In the genomic region with DNA sequence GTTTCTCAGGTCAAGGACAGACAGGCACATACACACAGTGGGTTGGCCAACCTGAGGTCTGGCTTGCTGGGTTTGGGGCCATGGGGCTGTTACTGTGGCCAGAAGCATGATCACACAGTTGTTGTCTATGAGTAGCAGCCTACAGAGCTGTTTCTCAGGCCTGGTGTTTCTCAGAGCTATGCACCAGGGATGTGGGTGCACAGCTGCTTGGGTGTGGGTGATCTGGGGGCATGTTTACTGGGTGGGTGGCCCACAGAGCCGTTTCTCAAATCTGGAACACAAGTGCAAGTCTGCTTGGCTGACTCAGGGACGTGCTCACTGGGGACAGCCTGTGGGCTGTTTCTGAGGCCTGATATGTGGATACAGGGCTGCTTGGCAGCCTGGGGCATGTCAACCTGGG, we compare ENCODE assay signal across 32 cellular contexts. TPM values are rescaled to one million over a fixed set of nuclear protein-coding genes. Genes with fewer than 3 reads are reported as not detected.
"Had no signal": no experiment of that assay in that cellular context is flagged by ENCODE, and none has a peak within 500 bp of the region (broad histone marks: within the 10 kb centered on the region; RNA-seq: fewer than 3 reads in every experiment).

No MANE protein-coding gene starts in this region.

- ATAC-seq: foreskin keratinocyte; gastroesophageal sphincter; heart left ventricle; left lobe of liver; mucosa of descending colon; naive thymus-derived CD8-positive, alpha-beta T cell; psoas muscle; right cardiac atrium had no signal

- H3K9me3 ChIP-seq: esophagus muscularis mucosa, gastroesophageal sphincter, mucosa of descending colon, psoas muscle, sigmoid colon, stomach, thyroid gland had no signal

- H3K4me1 ChIP-seq: heart left ventricle, psoas muscle, spleen, stomach had no signal

- H3K4me1 Mint-ChIP-seq: memory B cell; naive thymus-derived CD8-positive, alpha-beta T cell; neural crest cell had no signal

- H3K79me2 ChIP-seq: hepatocyte had no signal

- H3K27ac Mint-ChIP-seq: memory B cell; mesothelial cell of epicardium; naive thymus-derived CD8-positive, alpha-beta T cell had no signal

- H2AFZ ChIP-seq: hepatocyte had no signal

- H3K4me3 ChIP-seq: dorsolateral prefrontal cortex, esophagus muscularis mucosa, gastroesophageal sphincter, heart left ventricle, hepatocyte, lung, mucosa of descending colon, psoas muscle, sigmoid colon, skin epidermis, spleen, stomach, thyroid gland had no signal

- H3K36me3 Mint-ChIP-seq: memory B cell; mesothelial cell of epicardium; naive thymus-derived CD8-positive, alpha-beta T cell had no signal

- H3K27me3 ChIP-seq: dorsolateral prefrontal cortex, esophagus muscularis mucosa, foreskin keratinocyte, gastroesophageal sphincter, heart left ventricle, hepatocyte, sigmoid colon, spleen, stomach, thyroid gland had no signal

- DNase-seq: central memory CD4-positive, alpha-beta T cell; dorsolateral prefrontal cortex; effector CD4-positive, alpha-beta T cell; foreskin keratinocyte; heart left ventricle; kidney; mucosa of descending colon; naive thymus-derived CD8-positive, alpha-beta T cell; posterior cingulate gyrus; psoas muscle; right cardiac atrium; sigmoid colon; spleen; stimulated activated CD4-positive, alpha-beta T cell treated with anti-CD3 and anti-CD28 coated beads, Interleukin-4, amount 100 ng/mL, for 4 hours; stimulated activated naive CD4-positive, alpha-beta T cell; stomach; thyroid gland; trophoblast cell had no signal

- H3K9me3 Mint-ChIP-seq: memory B cell; mesothelial cell of epicardium; naive thymus-derived CD8-positive, alpha-beta T cell; neural crest cell had no signal

- H3K4me3 Mint-ChIP-seq: memory B cell; mesothelial cell of epicardium; naive thymus-derived CD8-positive, alpha-beta T cell; neural crest cell had no signal

- H3K27ac ChIP-seq: dorsolateral prefrontal cortex, epithelial cell of prostate, esophagus muscularis mucosa, foreskin keratinocyte, gastroesophageal sphincter, heart left ventricle, hepatocyte, psoas muscle, sigmoid colon, skin epidermis, spleen, stomach, thyroid gland had no signal

- H3K27me3 Mint-ChIP-seq: memory B cell; naive thymus-derived CD8-positive, alpha-beta T cell had no signal

- H3K4me2 ChIP-seq: hepatocyte had no signal

- H3K36me3 ChIP-seq: esophagus muscularis mucosa, gastroesophageal sphincter, heart left ventricle, sigmoid colon, spleen, stomach, thyroid gland had no signal

RNA-seq across cellular contexts. Expression of a gene that starts 28.9 kb away (rescaled TPM):
- total RNA-seq: esophagus muscularis mucosa; fibroblast of lung; foreskin keratinocyte; heart left ventricle; hepatocyte; naive thymus-derived CD8-positive, alpha-beta T cell; osteocyte; psoas muscle; sigmoid colon; stomach; subcutaneous adipose tissue; thyroid gland; urinary bladder had no signal
- polyA plus RNA-seq: fibroblast of lung, heart left ventricle, hepatocyte, psoas muscle, right cardiac atrium, spleen, stomach had no signal
